ENCODE assay signal across 25 cellular contexts in the genomic region with DNA sequence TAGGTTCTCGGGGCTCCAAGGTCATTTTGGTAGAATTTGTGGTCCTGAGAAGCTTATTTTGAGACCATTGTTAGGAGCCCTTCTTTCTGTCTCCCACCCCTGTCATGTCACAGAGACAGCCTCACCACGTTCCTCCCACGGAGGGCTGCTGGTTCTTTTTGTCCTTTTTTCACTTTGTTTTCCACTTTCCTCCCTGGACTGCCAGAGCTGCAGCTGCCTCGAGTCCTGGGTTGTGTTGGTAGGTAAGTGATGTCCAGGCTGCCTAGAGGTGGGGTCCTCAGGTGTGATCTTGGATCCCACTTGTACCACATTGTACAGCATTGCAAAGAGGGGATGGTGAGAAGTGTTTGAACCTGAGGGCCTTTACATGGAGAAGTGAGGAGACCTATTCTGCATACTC.
DNase-seq lines count a peak whose midpoint lies in the region; ATAC-seq, FAIRE-seq and TF ChIP-seq lines count a peak whose summit lies in the region.
"Had no signal": no experiment of that assay in that cellular context is flagged by ENCODE, and none has a peak within 500 bp of the region (broad histone marks: within the 10 kb centered on the region; RNA-seq: fewer than 3 reads in every experiment).

No MANE protein-coding gene starts in this region.

- H3K9me3 Mint-ChIP-seq in activated T-cell treated with anti-CD3 and anti-CD28 coated beads, Interleukin-2, amount 50 U/mL, for 24 hours, result no peaks in the 10 kb centered on the region
- H3K9me3 Mint-ChIP-seq in CD4-positive, alpha-beta memory T cell, result no peaks in the 10 kb centered on the region
- no peaks in the 10 kb centered on the region for H3K9me3 Mint-ChIP-seq in activated T-helper 1 cell treated with anti-CD3 and anti-CD28 coated beads, Interleukin-12 subunit alpha, Interleukin-12 subunit beta, Interleukin-2, Interleukin-4 antibody, amounts not matched to agents 30 ng/mL and 10 ng/mL and 1 ng/mL, durations not matched to agents 14 hours and 24 hours and 36 hours
- no peaks in the 10 kb centered on the region for H3K9me3 Mint-ChIP-seq in naive thymus-derived CD8-positive, alpha-beta T cell

- ATAC-seq in naive thymus-derived CD8-positive, alpha-beta T cell, result no peak
- no peak for ATAC-seq in GM18502 (IDR thresholded peaks at IDR 0.05; ENCODE audit: poor library complexity, unreplicated experiment)
- ATAC-seq: body of pancreas, esophagus mucosa, gastrocnemius medialis, right cardiac atrium had no signal

- no peaks in the 10 kb centered on the region for H3K36me3 Mint-ChIP-seq in activated T-cell treated with anti-CD3 and anti-CD28 coated beads, Interleukin-2, amount 50 U/mL, for 24 hours (ENCODE audit: low read depth)
- H3K36me3 Mint-ChIP-seq in CD4-positive, alpha-beta memory T cell, result peaks cover 15 to 17% of the 10 kb centered on the region in 2 donors
- H3K36me3 Mint-ChIP-seq in activated T-helper 1 cell treated with anti-CD3 and anti-CD28 coated beads, Interleukin-12 subunit alpha, Interleukin-12 subunit beta, Interleukin-2, Interleukin-4 antibody, amounts not matched to agents 30 ng/mL and 10 ng/mL and 1 ng/mL, durations not matched to agents 14 hours and 24 hours and 36 hours (ENCODE audit: low read depth), result peaks cover 24% of the 10 kb centered on the region
- H3K36me3 Mint-ChIP-seq in naive thymus-derived CD8-positive, alpha-beta T cell, result no peaks in the 10 kb centered on the region

- no peaks in the 10 kb centered on the region for H3K27me3 ChIP-seq in CD4-positive, alpha-beta memory T cell (ENCODE audit: insufficient read depth, low read length)
- no peaks in the 10 kb centered on the region for H3K27me3 ChIP-seq in HAP-1 (ENCODE audit: low read depth)
- H3K27me3 ChIP-seq: body of pancreas, gastrocnemius medialis had no signal

- H3K4me1 ChIP-seq in CD4-positive, alpha-beta memory T cell (ENCODE audit: insufficient read depth, low read length), result peaks cover 87% of the 10 kb centered on the region
- peaks cover 17% of the 10 kb centered on the region for H3K4me1 ChIP-seq in HAP-1

- in situ Hi-C loops in HAP-1 (cut with MboI; ENCODE audit: low sequenced_read_pairs), result no loop called here

- no peak overlapping the region for H3K4me3 Mint-ChIP-seq in activated T-cell treated with anti-CD3 and anti-CD28 coated beads, Interleukin-2, amount 50 U/mL, for 24 hours
- peak overlapping the region in 5 of 8 donors; percentile 11 to 50 (median 30) for H3K4me3 Mint-ChIP-seq in CD4-positive, alpha-beta memory T cell
- peak overlapping the region; percentile 25 for H3K4me3 Mint-ChIP-seq in activated T-helper 1 cell treated with anti-CD3 and anti-CD28 coated beads, Interleukin-12 subunit alpha, Interleukin-12 subunit beta, Interleukin-2, Interleukin-4 antibody, amounts not matched to agents 30 ng/mL and 10 ng/mL and 1 ng/mL, durations not matched to agents 14 hours and 24 hours and 36 hours
- peak overlapping the region in 9 of 10 donors; percentile 29 to 68 (median 48) for H3K4me3 Mint-ChIP-seq in naive thymus-derived CD8-positive, alpha-beta T cell

- H3K27me3 Mint-ChIP-seq in activated T-cell treated with anti-CD3 and anti-CD28 coated beads, Interleukin-2, amount 50 U/mL, for 24 hours, result no peaks in the 10 kb centered on the region
- no peaks in the 10 kb centered on the region for H3K27me3 Mint-ChIP-seq in CD4-positive, alpha-beta memory T cell
- H3K27me3 Mint-ChIP-seq in activated T-helper 1 cell treated with anti-CD3 and anti-CD28 coated beads, Interleukin-12 subunit alpha, Interleukin-12 subunit beta, Interleukin-2, Interleukin-4 antibody, amounts not matched to agents 30 ng/mL and 10 ng/mL and 1 ng/mL, durations not matched to agents 14 hours and 24 hours and 36 hours (ENCODE audit: insufficient read depth), result no peaks in the 10 kb centered on the region
- no peaks in the 10 kb centered on the region for H3K27me3 Mint-ChIP-seq in naive thymus-derived CD8-positive, alpha-beta T cell

- no peaks in the 10 kb centered on the region for H3K36me3 ChIP-seq in CD4-positive, alpha-beta memory T cell (ENCODE audit: insufficient read depth, low read length)
- H3K36me3 ChIP-seq in HAP-1 (replicated peaks), result no peaks in the 10 kb centered on the region; the same call in 1 of the 2 replicates
- H3K36me3 ChIP-seq: gastrocnemius medialis had no signal

- POLR2A ChIA-PET in CD4-positive, alpha-beta memory T cell (lab: Charles Lee; ENCODE audit: partially characterized antibody), result interaction anchor here (5.3 to 22.8 kb wide), 2 partner anchors 17 to 33 kb away, joined by 136 to 304 read pairs; no protein-coding TSS in a partner anchor
- POLR2A ChIA-PET in naive thymus-derived CD8-positive, alpha-beta T cell (lab: Charles Lee), result interaction anchor here (1.4 to 6.7 kb wide), 6 partner anchors 8 to 34 kb away, joined by 6 to 68 read pairs (median 10); no protein-coding TSS in a partner anchor

- no peaks in the 10 kb centered on the region for H3K9me3 ChIP-seq in CD4-positive, alpha-beta memory T cell (ENCODE audit: control insufficient read depth in 1 of 2, low read length in 2 of 2)
- no peaks in the 10 kb centered on the region for H3K9me3 ChIP-seq in HAP-1
- H3K9me3 ChIP-seq: body of pancreas, gastrocnemius medialis had no signal

- peaks cover 87% of the 10 kb centered on the region for H3K4me1 Mint-ChIP-seq in activated T-cell treated with anti-CD3 and anti-CD28 coated beads, Interleukin-2, amount 50 U/mL, for 24 hours (ENCODE audit: low read depth)
- peaks cover 64 to 86% (median 79%) of the 10 kb centered on the region in 4 donors for H3K4me1 Mint-ChIP-seq in CD4-positive, alpha-beta memory T cell
- H3K4me1 Mint-ChIP-seq in activated T-helper 1 cell treated with anti-CD3 and anti-CD28 coated beads, Interleukin-12 subunit alpha, Interleukin-12 subunit beta, Interleukin-2, Interleukin-4 antibody, amounts not matched to agents 30 ng/mL and 10 ng/mL and 1 ng/mL, durations not matched to agents 14 hours and 24 hours and 36 hours (ENCODE audit: low read depth), result peaks cover 73% of the 10 kb centered on the region
- peaks cover 51 to 97% (median 93%) of the 10 kb centered on the region in 4 donors for H3K4me1 Mint-ChIP-seq in naive thymus-derived CD8-positive, alpha-beta T cell

- H3K27ac Mint-ChIP-seq in activated T-cell treated with anti-CD3 and anti-CD28 coated beads, Interleukin-2, amount 50 U/mL, for 24 hours, result peak overlapping the region; percentile 84
- H3K27ac Mint-ChIP-seq in CD4-positive, alpha-beta memory T cell, result peak overlapping the region; percentile 47 to 91 (median 77)
- H3K27ac Mint-ChIP-seq in activated T-helper 1 cell treated with anti-CD3 and anti-CD28 coated beads, Interleukin-12 subunit alpha, Interleukin-12 subunit beta, Interleukin-2, Interleukin-4 antibody, amounts not matched to agents 30 ng/mL and 10 ng/mL and 1 ng/mL, durations not matched to agents 14 hours and 24 hours and 36 hours, result peak overlapping the region; percentile 54
- H3K27ac Mint-ChIP-seq in naive thymus-derived CD8-positive, alpha-beta T cell, result peak overlapping the region; percentile 65 to 99 (median 93)

- H3K4me3 ChIP-seq in CD4-positive, alpha-beta memory T cell (ENCODE audit: low read length in 2 of 2), result no peak overlapping the region
- H3K4me3 ChIP-seq in HAP-1, result no peak overlapping the region
- H3K4me3 ChIP-seq: body of pancreas, gastrocnemius medialis had no signal

- intact Hi-C loops in CD4-positive, alpha-beta memory T cell (cut with micrococcal nuclease), result no loop called here
- intact Hi-C loops in activated T-helper 1 cell treated with anti-CD3 and anti-CD28 coated beads, Interleukin-12 subunit alpha, Interleukin-12 subunit beta, Interleukin-2, Interleukin-4 antibody, amounts not matched to agents 30 ng/mL and 10 ng/mL and 1 ng/mL, durations not matched to agents 14 hours and 24 hours and 36 hours (cut with micrococcal nuclease), result no loop called here

- CTCF ChIA-PET in CD4-positive, alpha-beta memory T cell (lab: Charles Lee; ENCODE audit: partially characterized antibody), result interaction anchor here (0.7 to 2.9 kb wide), 9 partner anchors 8 to 417 kb away, joined by 3 to 12 read pairs (median 4); no protein-coding TSS in a partner anchor

- no peak for DNase-seq in activated T-cell treated with anti-CD3 and anti-CD28 coated beads, Interleukin-2, amount 50 U/mL, for 24 hours
- DNase-seq in activated T-cell treated with anti-CD3 and anti-CD28 coated beads, Interleukin-2, amount 50 U/mL, for 1 hour, result no peak
- no peak for DNase-seq in CD4-positive, alpha-beta memory T cell
- no peak for DNase-seq in activated T-helper 1 cell treated with anti-CD3 and anti-CD28 coated beads, Interleukin-12 subunit alpha, Interleukin-12 subunit beta, Interleukin-2, Interleukin-4 antibody, amounts not matched to agents 30 ng/mL and 10 ng/mL and 1 ng/mL, durations not matched to agents 14 hours and 24 hours and 36 hours (ENCODE audit: low spot score)
- no peak for DNase-seq in naive thymus-derived CD8-positive, alpha-beta T cell
- DNase-seq in D721Med (ENCODE audit: insufficient read length, low spot score), result no peak
- no peak for DNase-seq in HAP-1 (ENCODE audit: low spot score in 2 of 2)
- DNase-seq: activated CD4-positive, alpha-beta T cell treated with anti-CD3 and anti-CD28 coated beads for 4 hours; activated T-cell treated with anti-CD3 and anti-CD28 coated beads for 4 hours; body of pancreas; C1 segment of cervical spinal cord; DMS153; effector CD8-positive, alpha-beta T cell; gastrocnemius medialis; hypothalamus; NCI-H1105; NCI-H2029; NCI-H345; NCI-H774; right cardiac atrium had no signal

- no peak for TF ChIP-seq CTCF in D721Med (IDR thresholded peaks at IDR 0.05; ENCODE audit: insufficient read depth, missing control alignments)

- no peak overlapping the region for H3K27ac ChIP-seq in CD4-positive, alpha-beta memory T cell (ENCODE audit: low read depth, low read length)
- H3K27ac ChIP-seq: body of pancreas, gastrocnemius medialis, HL-60 had no signal

- FAIRE-seq in D721Med (lab: Jason Lieb, UNC), result no peak
- FAIRE-seq: H54, islet of Langerhans had no signal
